19 cellular contexts compared by ENCODE assay signal in the genomic region with DNA sequence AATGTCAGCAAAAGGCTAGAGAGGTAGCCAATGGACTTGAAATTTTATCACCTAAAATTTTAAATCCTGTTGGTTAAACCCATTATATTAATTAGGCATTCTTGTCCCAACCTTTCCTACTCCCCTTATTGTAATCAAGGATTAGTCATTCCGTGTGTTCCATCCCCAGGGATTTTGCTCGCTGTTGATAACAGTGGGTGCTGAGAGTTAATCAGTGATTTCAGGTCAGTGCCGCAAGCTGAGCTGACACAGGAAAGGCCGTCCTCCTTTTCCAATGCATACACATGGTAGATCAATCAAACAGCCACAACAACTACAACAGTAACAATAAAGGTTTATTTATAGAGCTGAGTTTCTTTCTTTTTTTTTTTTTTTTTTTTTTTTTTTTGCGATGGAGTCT.
"Had no signal": no experiment of that assay in that cellular context is flagged by ENCODE, and none has a peak within 500 bp of the region (broad histone marks: within the 10 kb centered on the region; RNA-seq: fewer than 3 reads in every experiment).

No MANE protein-coding gene starts in this region.

- H3K27me3 ChIP-seq: SJSA1 had no signal

- H3K9me3 ChIP-seq: SJSA1 had no signal

- H3K27ac ChIP-seq: HL-60, KMS-11, SJSA1, SK-N-MC had no signal

- DNase-seq: Kasumi-1, MM.1S, NCI-H1092 treated with DMSO at 0.1 percent for 48 hours, NCI-H1436, NCI-H187 treated with DMSO at 0.1 percent for 48 hours, NCI-H2029 treated with DMSO at 0.1 percent for 48 hours, NCI-H2107, NCI-H2227 treated with DMSO at 0.1 percent for 48 hours, NCI-H524, NCI-H526 treated with DMSO at 0.1 percent for 48 hours, NCI-H774, Right ventricle myocardium superior, RPMI8226, SIG-M5 had no signal

- H3K4me3 ChIP-seq: K562, SJSA1, SK-N-MC had no signal

- H3K36me3 ChIP-seq: SJSA1 had no signal
